Comparison of ENCODE assay signal across 9 cellular contexts in the genomic region with DNA sequence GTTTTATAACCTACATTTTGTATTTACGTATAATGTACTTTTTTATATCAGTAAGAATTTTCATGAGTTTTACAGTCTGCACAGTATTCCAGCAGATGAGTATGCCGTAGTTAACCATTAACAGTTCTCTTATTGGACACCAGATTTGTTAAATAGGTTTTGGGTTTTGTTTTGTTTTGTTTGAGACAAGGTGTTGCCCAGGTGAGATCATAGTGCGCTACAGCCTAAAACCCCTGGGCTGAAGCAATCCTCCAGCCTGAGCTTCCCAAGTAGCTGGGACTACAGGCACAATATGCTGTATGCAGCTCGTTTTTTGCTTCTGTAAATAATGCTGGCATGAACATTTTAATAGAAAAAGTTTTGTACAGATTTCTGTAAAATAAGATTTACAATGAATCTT.
DNase-seq lines count a peak whose midpoint lies in the region; ATAC-seq and FAIRE-seq lines count a peak whose summit lies in the region.
"Had no signal": no experiment of that assay in that cellular context is flagged by ENCODE, and none has a peak within 500 bp of the region (broad histone marks: within the 10 kb centered on the region; RNA-seq: fewer than 3 reads in every experiment).

No MANE protein-coding gene starts in this region.

- H3K27me3 Mint-ChIP-seq in activated naive CD8-positive, alpha-beta T cell treated with anti-CD3 and anti-CD28 coated beads for 36 hours: no peaks in the 10 kb centered on the region

- no peaks in the 10 kb centered on the region for H3K36me3 ChIP-seq in BLaER1 treated with 17β-estradiol and CSF1 and Interleukin-3, amounts not matched to agents 10 nM and 100 nM

- H3K27me3 ChIP-seq in BLaER1 treated with 17β-estradiol and CSF1 and Interleukin-3, amounts not matched to agents 10 nM and 100 nM: no peaks in the 10 kb centered on the region

- H3K36me3 Mint-ChIP-seq in activated naive CD8-positive, alpha-beta T cell treated with anti-CD3 and anti-CD28 coated beads for 36 hours: no peaks in the 10 kb centered on the region

- ATAC-seq in GM21528 (IDR thresholded peaks at IDR 0.05; ENCODE audit: low FRiP score, unreplicated experiment) (no peak), HG02840 (IDR thresholded peaks at IDR 0.05; ENCODE audit: low FRiP score, unreplicated experiment) (no peak)

- no peaks in the 10 kb centered on the region for H4K20me1 ChIP-seq in BLaER1 treated with 17β-estradiol and CSF1 and Interleukin-3, amounts not matched to agents 10 nM and 100 nM

- FAIRE-seq in HTR-8/SVneo (lab: Jason Lieb, UNC): no peak
- FAIRE-seq: colon had no signal

- H3K4me3 Mint-ChIP-seq in activated naive CD8-positive, alpha-beta T cell treated with anti-CD3 and anti-CD28 coated beads for 36 hours: peak overlapping the region; percentile 53

- H3K27ac Mint-ChIP-seq in activated naive CD8-positive, alpha-beta T cell treated with anti-CD3 and anti-CD28 coated beads for 36 hours: peak overlapping the region; percentile 73

- H3K4me1 ChIP-seq in BLaER1 treated with 17β-estradiol and CSF1 and Interleukin-3, amounts not matched to agents 10 nM and 100 nM: peaks cover 36 to 49% (median 42%) of the 10 kb centered on the region in 10 experiments

- H3K9ac ChIP-seq in BLaER1 treated with 17β-estradiol and CSF1 and Interleukin-3, amounts not matched to agents 10 nM and 100 nM: peak overlapping the region in 9 of 11 experiments; percentile 87 to 97 (median 95); a peak in 10 of 22 replicates

- H3K4me1 Mint-ChIP-seq in activated naive CD8-positive, alpha-beta T cell treated with anti-CD3 and anti-CD28 coated beads for 36 hours: peaks cover 46% of the 10 kb centered on the region

- peak overlapping the region; percentile 52 to 92 (median 85); a peak in 21 of 22 replicates for H3K4me2 ChIP-seq in BLaER1 treated with 17β-estradiol and CSF1 and Interleukin-3, amounts not matched to agents 10 nM and 100 nM

- peak overlapping the region in 10 of 11 experiments; percentile 93 to 99 (median 96); a peak in 16 of 22 replicates for H3K27ac ChIP-seq in BLaER1 treated with 17β-estradiol and CSF1 and Interleukin-3, amounts not matched to agents 10 nM and 100 nM

- DNase-seq in M059J (ENCODE audit: low read depth): peak; percentile 54
- DNase-seq in activated naive CD8-positive, alpha-beta T cell treated with anti-CD3 and anti-CD28 coated beads for 36 hours: no peak
- DNase-seq in medulla oblongata (ENCODE audit: extremely low spot score): peak; percentile 52
- no peak for DNase-seq in ureter (ENCODE audit: low spot score)
- DNase-seq in HTR-8/SVneo (ENCODE audit: insufficient read length, low spot score): no peak

- H3K9me3 Mint-ChIP-seq in activated naive CD8-positive, alpha-beta T cell treated with anti-CD3 and anti-CD28 coated beads for 36 hours: peaks cover 1% of the 10 kb centered on the region

- H3K4me3 ChIP-seq in BLaER1 treated with 17β-estradiol and CSF1 and Interleukin-3, amounts not matched to agents 10 nM and 100 nM: peak overlapping the region in 1 of 10 experiments; percentile 51; a peak in 2 of 20 replicates

- peaks cover 0 to 10% (median 0%) of the 10 kb centered on the region in 11 experiments; a peak in 2 of 22 replicates for H3K9me3 ChIP-seq in BLaER1 treated with 17β-estradiol and CSF1 and Interleukin-3, amounts not matched to agents 10 nM and 100 nM (replicated peaks in 1 of 11)

Comparison
In these comparisons a context has a peak if more than half of its experiments do, and no peak if none do; other contexts are left out.
1. DNase-seq: peak in M059J (single experiment) and medulla oblongata (single experiment); none in activated naive CD8-positive, alpha-beta T cell treated with anti-CD3 and anti-CD28 coated beads for 36 hours (single experiment), ureter (single experiment) and HTR-8/SVneo (single experiment).